ENCODE assay signal across 9 cellular contexts in the genomic region with DNA sequence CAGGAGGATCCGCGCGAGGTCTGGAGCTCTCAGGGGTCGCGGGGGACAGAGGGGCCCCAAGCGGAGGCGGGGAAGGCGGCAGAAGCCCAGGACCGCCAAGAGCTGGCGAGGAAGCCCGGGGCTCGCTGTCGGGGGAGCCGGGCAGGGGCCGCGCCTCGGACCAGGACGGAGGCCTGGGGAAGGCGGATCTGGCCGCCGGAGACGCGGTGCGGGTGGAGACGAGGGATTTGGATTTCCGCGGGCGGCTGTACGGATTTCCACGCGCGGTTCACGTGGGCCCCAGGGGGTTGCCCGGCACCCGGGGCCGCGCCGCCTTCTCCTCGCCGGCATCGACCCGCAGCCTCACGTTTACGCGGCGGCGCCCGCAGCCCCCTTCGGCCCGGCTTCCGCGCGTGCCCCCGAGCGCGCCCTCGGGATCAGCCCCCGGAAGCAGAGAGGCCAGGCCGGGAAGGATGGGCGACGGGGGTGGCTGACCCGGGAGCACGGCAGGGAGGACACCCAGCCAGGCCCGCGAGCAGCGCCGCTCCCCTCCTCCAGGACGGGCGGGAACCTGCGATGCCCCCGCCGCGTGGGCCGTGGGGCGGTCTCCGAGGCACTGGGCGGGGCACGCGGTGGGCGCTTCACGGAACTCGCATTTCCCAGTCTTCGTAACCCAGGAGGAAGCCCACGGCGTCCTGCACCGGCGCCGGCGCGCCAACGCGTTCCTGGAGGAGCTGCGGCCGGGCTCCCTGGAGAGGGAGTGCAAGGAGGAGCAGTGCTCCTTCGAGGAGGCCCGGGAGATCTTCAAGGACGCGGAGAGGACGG. TPM values are rescaled to one million over a fixed set of nuclear protein-coding genes. Genes with fewer than 3 reads are reported as not detected.
A peak's percentile ranks its signal among the peaks of the same experiment; 100 is the strongest.
DNase-seq lines count a peak whose midpoint lies in the region; ATAC-seq and TF ChIP-seq lines count a peak whose summit lies in the region.
"Had no signal": no experiment of that assay in that cellular context is flagged by ENCODE, and none has a peak within 500 bp of the region (broad histone marks: within the 10 kb centered on the region; RNA-seq: fewer than 3 reads in every experiment).

No MANE protein-coding gene starts in this region.

- peaks cover 12% of the 10 kb centered on the region for H3K4me1 ChIP-seq in effector memory CD4-positive, alpha-beta T cell (ENCODE audit: control insufficient read depth, insufficient read depth, low read length, poor library complexity, severe bottlenecking)
- H3K4me1 ChIP-seq in transverse colon, result peaks cover 0 to 18% (median 16%) of the 10 kb centered on the region in 4 donors

- POLR2A ChIA-PET in naive thymus-derived CD8-positive, alpha-beta T cell (lab: Charles Lee), result interaction anchor here (1.4 kb wide), 1 partner anchor 36 kb away, joined by 4 read pairs; no protein-coding TSS in a partner anchor

- no peak for TF ChIP-seq CTCF in transverse colon (IDR thresholded peaks at IDR 0.05)

- no peaks in the 10 kb centered on the region for H3K9me3 Mint-ChIP-seq in naive thymus-derived CD8-positive, alpha-beta T cell

- peak overlapping the region; percentile 20 to 79 (median 56) for H3K4me3 Mint-ChIP-seq in naive thymus-derived CD8-positive, alpha-beta T cell

- peak; percentile 36 to 43 for DNase-seq in activated CD4-positive, alpha-beta T cell treated with anti-CD3 and anti-CD28 coated beads, Interleukin-2, amount 50 U/mL, for 4 hours
- DNase-seq in activated CD4-positive, alpha-beta T cell treated with anti-CD3 and anti-CD28 coated beads for 1 hour, result no peak
- DNase-seq in effector memory CD4-positive, alpha-beta T cell, result no peak
- peak in 6 of 10 donors; percentile 13 to 63 (median 34) for DNase-seq in naive thymus-derived CD8-positive, alpha-beta T cell
- DNase-seq in transverse colon, result no peak
- no peak for DNase-seq in KBM-7

- no peaks in the 10 kb centered on the region for H3K36me3 ChIP-seq in effector memory CD4-positive, alpha-beta T cell (ENCODE audit: control insufficient read depth, insufficient read depth, low read length)
- no peaks in the 10 kb centered on the region for H3K36me3 ChIP-seq in transverse colon

- no peak for TF ChIP-seq POLR2A in transverse colon (IDR thresholded peaks at IDR 0.05)

- peaks cover 0 to 3% (median 2%) of the 10 kb centered on the region in 4 donors for H3K4me1 Mint-ChIP-seq in naive thymus-derived CD8-positive, alpha-beta T cell

- H3K27ac ChIP-seq in effector memory CD4-positive, alpha-beta T cell (ENCODE audit: insufficient read depth, low read length, poor library complexity, severe bottlenecking), result no peak overlapping the region
- H3K27ac ChIP-seq in transverse colon, result no peak overlapping the region

- ATAC-seq in naive thymus-derived CD8-positive, alpha-beta T cell, result peak; percentile 73 to 87
- ATAC-seq in GM21786 (IDR thresholded peaks at IDR 0.05; ENCODE audit: unreplicated experiment) (no peak), HG02763 (IDR thresholded peaks at IDR 0.05; ENCODE audit: unreplicated experiment) (no peak)

- in situ Hi-C loops in transverse colon (cut with MboI; ENCODE audit: low pct_ligation_motif_present in 1 of 4, low pct_unique_long_range_greater_than_20kb in 1 of 4, low sequenced_read_pairs in 3 of 4) (no loop called here), KBM-7 (cut with MboI; ENCODE audit: low pct_unique_long_range_greater_than_20kb, low sequenced_read_pairs) (no loop called here)

- intact Hi-C loops in transverse colon (cut with DNase I; ENCODE audit: low total_unique reads), result no loop called here

- H3K27ac Mint-ChIP-seq in naive thymus-derived CD8-positive, alpha-beta T cell, result no peak overlapping the region

- 4% methylated on average over 40 of the region's 99 CpGs; no CpG with 5 or more reads in 1 of the 2 donors for WGBS in transverse colon (ENCODE audit: low coverage in 1 of 2), 2 donors

- H3K27me3 Mint-ChIP-seq in naive thymus-derived CD8-positive, alpha-beta T cell, result peaks cover 0 to 6% (median 0%) of the 10 kb centered on the region in 5 donors

- no peaks in the 10 kb centered on the region for H3K9me3 ChIP-seq in effector memory CD4-positive, alpha-beta T cell (ENCODE audit: control insufficient read depth, low read length)
- no peaks in the 10 kb centered on the region for H3K9me3 ChIP-seq in transverse colon

- peaks cover 10% of the 10 kb centered on the region for H3K27me3 ChIP-seq in effector memory CD4-positive, alpha-beta T cell (replicated peaks; ENCODE audit: control insufficient read depth, insufficient read depth, low read length, poor library complexity, severe bottlenecking)
- H3K27me3 ChIP-seq in transverse colon, result peaks cover 22% of the 10 kb centered on the region

- H3K36me3 Mint-ChIP-seq in naive thymus-derived CD8-positive, alpha-beta T cell, result no peaks in the 10 kb centered on the region

- no peak for TF ChIP-seq EP300 in transverse colon (IDR thresholded peaks at IDR 0.05; ENCODE audit: low read depth)

- peak overlapping the region; percentile 68 for H3K4me3 ChIP-seq in effector memory CD4-positive, alpha-beta T cell (ENCODE audit: insufficient read depth, low read depth, low read length, poor library complexity, severe bottlenecking)
- H3K4me3 ChIP-seq in transverse colon, result peak overlapping the region in 3 of 4 donors; percentile 16 to 48 (median 32)

RNA-seq across cellular contexts. Expression of gene F7, which starts 4.7 kb away (rescaled TPM):
- total RNA-seq in naive thymus-derived CD8-positive, alpha-beta T cell, result under 1 TPM; 0.14 to 0.36 TPM
- under 1 TPM in 1 of 3 donors, not detected in 2; 0.16 TPM for polyA plus RNA-seq in naive thymus-derived CD8-positive, alpha-beta T cell
- total RNA-seq in transverse colon, result not detected
- total RNA-seq: bronchial epithelial cell had no signal

RNA-seq across cellular contexts. Expression of gene F10, which starts 12.3 kb away (rescaled TPM):
- total RNA-seq in naive thymus-derived CD8-positive, alpha-beta T cell, result not detected
- polyA plus RNA-seq in naive thymus-derived CD8-positive, alpha-beta T cell, result not detected
- 1 to 10 TPM in 3 of 4 donors, under 1 TPM in 1; 0.60 to 4.6 (median 3.4) TPM for total RNA-seq in transverse colon

RNA-seq across cellular contexts. Expression of gene PROZ, which starts 48.2 kb away (rescaled TPM):
- total RNA-seq in naive thymus-derived CD8-positive, alpha-beta T cell, result not detected
- not detected for polyA plus RNA-seq in naive thymus-derived CD8-positive, alpha-beta T cell
- total RNA-seq in transverse colon, result not detected
- total RNA-seq: bronchial epithelial cell had no signal

Comparison
In these comparisons a context has a peak if more than half of its experiments do, and no peak if none do; other contexts are left out.
1. DNase-seq: peak in activated CD4-positive, alpha-beta T cell treated with anti-CD3 and anti-CD28 coated beads, Interleukin-2, amount 50 U/mL, for 4 hours (2 of 2) and naive thymus-derived CD8-positive, alpha-beta T cell (6 of 10); none in activated CD4-positive, alpha-beta T cell treated with anti-CD3 and anti-CD28 coated beads for 1 hour (single experiment), effector memory CD4-positive, alpha-beta T cell (0 of 3), transverse colon (single experiment) and KBM-7 (single experiment).
2. ATAC-seq: peak in naive thymus-derived CD8-positive, alpha-beta T cell (2 of 2); none in GM21786 (single experiment) and HG02763 (single experiment).